ENCODE assay signal across 22 cellular contexts in the genomic region with DNA sequence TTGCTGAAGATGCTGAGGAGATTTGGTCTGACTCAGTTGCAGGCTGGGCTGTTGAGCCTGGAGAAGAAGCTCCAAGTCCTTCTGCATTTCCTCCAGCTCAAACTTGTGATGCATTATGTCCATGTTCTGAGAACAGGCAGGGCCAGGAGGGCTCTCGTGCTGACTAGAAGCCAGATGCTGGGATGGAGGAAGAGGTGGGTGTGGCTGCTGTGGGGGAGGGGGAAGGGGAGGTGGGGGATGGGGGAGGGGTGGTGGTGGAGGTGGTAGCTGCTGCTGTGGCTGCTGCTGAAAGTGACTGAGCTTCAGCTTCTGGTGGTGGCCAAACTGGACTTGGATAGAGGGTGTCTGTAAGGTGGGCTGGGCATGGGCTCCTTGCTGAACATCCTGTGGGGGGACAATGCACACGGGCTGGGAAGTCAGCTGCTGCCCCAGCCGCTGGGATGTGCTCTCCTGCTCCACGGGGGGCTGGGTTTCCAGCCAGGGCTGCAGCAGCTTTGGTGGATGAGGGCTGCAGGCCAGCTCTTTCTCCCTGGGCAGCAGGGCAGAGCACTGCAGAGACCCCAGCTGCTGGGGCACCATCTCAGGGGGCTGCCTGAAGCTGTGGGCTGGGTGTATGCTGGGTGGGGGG. TPM values are rescaled to one million over a fixed set of nuclear protein-coding genes. Genes with fewer than 3 reads are reported as not detected.
DNase-seq lines count a peak whose midpoint lies in the region; ATAC-seq, FAIRE-seq and TF ChIP-seq lines count a peak whose summit lies in the region.
"Had no signal": no experiment of that assay in that cellular context is flagged by ENCODE, and none has a peak within 500 bp of the region (broad histone marks: within the 10 kb centered on the region; RNA-seq: fewer than 3 reads in every experiment).

No MANE protein-coding gene starts in this region.

- intact Hi-C loops in CD8-positive, alpha-beta T cell (cut with DNase I, micrococcal nuclease) = no loop called here
- intact Hi-C loops in CD14-positive monocyte (cut with micrococcal nuclease) = no loop called here

- no peak for TF ChIP-seq RAD21 in H1 (IDR thresholded peaks at IDR 0.05 in 1 of 2, conservative IDR thresholded peaks at IDR 0.05 in 1 of 2; ENCODE audit: low read depth in 2 of 2, low read length in 2 of 2)

- peaks cover 36% of the 10 kb centered on the region for H3K4me1 ChIP-seq in MM.1S (ENCODE audit: low read length)
- H3K4me1 ChIP-seq in H1 (replicated peaks in 1 of 4; ENCODE audit: control insufficient read depth in 3 of 4, insufficient read depth in 4 of 4, low read length in 3 of 4) = peaks cover 4 to 9% (median 9%) of the 10 kb centered on the region in 4 experiments; a peak in 6 of 7 replicates
- no peaks in the 10 kb centered on the region for H3K4me1 ChIP-seq in mesendoderm (ENCODE audit: control insufficient read depth, low read depth, low read length)
- H3K4me1 ChIP-seq in CD8-positive, alpha-beta T cell (ENCODE audit: insufficient read depth, low read length) = no peaks in the 10 kb centered on the region

- H3K4me3 Mint-ChIP-seq in CD8-positive, alpha-beta T cell = no peak overlapping the region
- no peak overlapping the region for H3K4me3 Mint-ChIP-seq in CD14-positive monocyte

- H2BK120ac ChIP-seq in H1 (replicated peaks; ENCODE audit: low read depth, low read length) = no peak overlapping the region
- no peak overlapping the region for H2BK120ac ChIP-seq in mesendoderm (ENCODE audit: low read depth, low read length)

- H4K5ac ChIP-seq in H1 (ENCODE audit: insufficient read length, low read depth, low read length) (peak overlapping the region; percentile 57), mesendoderm (ENCODE audit: low read length) (no peak overlapping the region)

- WGBS in H1 (ENCODE audit: extremely low coverage in 1 of 2, insufficient coverage in 1 of 2, insufficient read length in 1 of 2, insufficient replicate concordance in 2 of 2, low coverage in 1 of 2, low lambda C conversion rate in 2 of 2, missing lambda C conversion rate in 1 of 2), 2 experiments = 46% methylated on average over 4 of the region's 4 CpGs; no CpG with 5 or more reads in 1 of the 2 experiments
- no CpG with 5 or more reads among the region's 4 CpGs for WGBS in mesendoderm (ENCODE audit: extremely low coverage, insufficient coverage, low lambda C conversion rate)

- H3K9me2 ChIP-seq in MM.1S (replicated peaks; ENCODE audit: insufficient read depth, low read length) = no peaks in the 10 kb centered on the region

- no peak overlapping the region for H2AFZ ChIP-seq in MM.1S (ENCODE audit: low read length)
- 0 out of 2 replicates have a peak overlapping the region, but pooled peaks have one; percentile 63 for H2AFZ ChIP-seq in H1 (ENCODE audit: low read length)

- no peak for ATAC-seq in CD8-positive, alpha-beta T cell
- ATAC-seq: GM12878, HCT116, Panc1 had no signal

- peak overlapping the region; percentile 56 for H2BK20ac ChIP-seq in H1 (ENCODE audit: low read length)

- peaks cover 22% of the 10 kb centered on the region for H3F3A ChIP-seq in MM.1S (ENCODE audit: insufficient read depth, low read length)

- H3K23ac ChIP-seq in H1 (ENCODE audit: insufficient read length) (no peak overlapping the region), mesendoderm (ENCODE audit: low read length) (no peak overlapping the region)

- peak; percentile 81 for DNase-seq in H7
- DNase-seq in MM.1S = no peak
- DNase-seq in H1 (ENCODE audit: low read depth in 1 of 2, low spot score in 2 of 2) = peak in 1 of 2 experiments; percentile 74
- peak; percentile 28 for DNase-seq in mesendoderm
- no peak for DNase-seq in HPDE6-E6E7 (ENCODE audit: extremely low spot score)
- DNase-seq in CD8-positive, alpha-beta T cell = no peak
- no peak for DNase-seq in CD14-positive monocyte (ENCODE audit: low spot score)
- no peak for DNase-seq in activated CD4-positive, alpha-beta T cell treated with anti-CD3 and anti-CD28 coated beads for 4 hours
- DNase-seq: DMS79 treated with DMSO at 0.1 percent for 48 hours; NCI-H1092 treated with DMSO at 0.1 percent for 48 hours; NCI-H146; NCI-H2029; NCI-H226; NCI-H510A treated with DMSO at 0.1 percent for 48 hours; NCI-H774; NK-92 treated with Interleukin-12 subunit alpha and Interleukin-12 subunit beta, amount 100 ng/mL, for 24 hours; SIG-M5 had no signal

- H3K4ac ChIP-seq in H1 (replicated peaks; ENCODE audit: insufficient read length, low read depth, low read length) (peak overlapping the region; percentile 32), mesendoderm (ENCODE audit: low read depth, low read length) (no peak overlapping the region)

- no peak overlapping the region for H3K9ac ChIP-seq in MM.1S (ENCODE audit: low read length)
- no peak overlapping the region for H3K9ac ChIP-seq in H1 (replicated peaks in 1 of 4; ENCODE audit: extremely low read depth in 1 of 4, low read depth in 3 of 4, low read length in 3 of 4)
- H3K9ac ChIP-seq in mesendoderm (ENCODE audit: low read length) = no peak overlapping the region

- TF ChIP-seq POLR2A in H1 (IDR thresholded peaks at IDR 0.05; ENCODE audit: control extremely low read depth in 1 of 2, low read depth in 2 of 2, low read length in 2 of 2) = no peak

- H4K8ac ChIP-seq in H1 (ENCODE audit: extremely low read depth, insufficient read depth, low read length) (peak overlapping the region; percentile 61; the same call in 1 of the 2 replicates), mesendoderm (ENCODE audit: low read depth, low read length) (no peak overlapping the region)

- no peaks in the 10 kb centered on the region for H3K27me3 Mint-ChIP-seq in CD8-positive, alpha-beta T cell (ENCODE audit: low read depth)
- no peaks in the 10 kb centered on the region for H3K27me3 Mint-ChIP-seq in CD14-positive monocyte (ENCODE audit: low read depth in 3 of 3)

- no peak overlapping the region for H3K14ac ChIP-seq in H1 (ENCODE audit: insufficient read length)

- CTCF ChIA-PET in H1 (lab: Charles Lee; ENCODE audit: partially characterized antibody) = interaction anchor here (1.1 to 1.9 kb wide), 7 partner anchors 12 to 128 kb away, joined by 3 to 7 read pairs (median 4); a partner anchor contains a TSS
- CTCF ChIA-PET in CD8-positive, alpha-beta T cell (lab: Charles Lee) = no interaction called here

- no peaks in the 10 kb centered on the region for H3K27me3 ChIP-seq in H7 (ENCODE audit: control insufficient read depth, insufficient read depth, low read length)
- no peaks in the 10 kb centered on the region for H3K27me3 ChIP-seq in MM.1S (replicated peaks; ENCODE audit: insufficient read depth, low read length)
- no peaks in the 10 kb centered on the region for H3K27me3 ChIP-seq in H1 (replicated peaks in 1 of 4; ENCODE audit: control insufficient read depth in 3 of 4, extremely low read depth in 1 of 4, insufficient read depth in 3 of 4, low read length in 3 of 4)
- H3K27me3 ChIP-seq in mesendoderm (ENCODE audit: insufficient read depth, low read length, poor library complexity) = no peaks in the 10 kb centered on the region
- H3K27me3 ChIP-seq in CD8-positive, alpha-beta T cell (ENCODE audit: insufficient read depth, low read length) = no peaks in the 10 kb centered on the region

- H3K79me2 ChIP-seq in MM.1S (ENCODE audit: low read length) = no peaks in the 10 kb centered on the region
- no peaks in the 10 kb centered on the region for H3K79me2 ChIP-seq in H1 (ENCODE audit: control insufficient read depth in 1 of 2, insufficient read depth in 2 of 2, low read length in 2 of 2)
- no peaks in the 10 kb centered on the region for H3K79me2 ChIP-seq in mesendoderm (ENCODE audit: control insufficient read depth, insufficient read depth, low read length)

- H3K79me1 ChIP-seq in H1 (ENCODE audit: low read depth, low read length) (no peaks in the 10 kb centered on the region), mesendoderm (ENCODE audit: low read length) (no peaks in the 10 kb centered on the region)

- H3K9me3 Mint-ChIP-seq in CD8-positive, alpha-beta T cell = peaks cover 6% of the 10 kb centered on the region
- H3K9me3 Mint-ChIP-seq in CD14-positive monocyte = peaks cover 4 to 9% (median 7%) of the 10 kb centered on the region in 7 donors

- H4K91ac ChIP-seq in H1 (replicated peaks; ENCODE audit: insufficient read length, low read length) = peak overlapping the region; percentile 75

- no peak overlapping the region for H3K27ac Mint-ChIP-seq in CD8-positive, alpha-beta T cell
- H3K27ac Mint-ChIP-seq in CD14-positive monocyte = peak overlapping the region in 2 of 7 donors; percentile 57 to 83

- H3K27ac ChIP-seq in MM.1S (ENCODE audit: low read length) = peak overlapping the region; percentile 63; the same call in 1 of the 2 replicates
- H3K27ac ChIP-seq in H1 (ENCODE audit: low read depth, low read length) = no peak overlapping the region
- H3K27ac ChIP-seq in mesendoderm (ENCODE audit: low read depth, low read length) = no peak overlapping the region
- no peak overlapping the region for H3K27ac ChIP-seq in CD8-positive, alpha-beta T cell (ENCODE audit: low read depth, low read length)
- H3K27ac ChIP-seq: C4-2B had no signal

- TF ChIP-seq CTCF in MM.1S (IDR thresholded peaks at IDR 0.05; ENCODE audit: low read length) (no peak), H1 (IDR thresholded peaks at IDR 0.05; ENCODE audit: control extremely low read depth in 1 of 3, insufficient read depth in 1 of 3, low read depth in 1 of 3, low read length in 3 of 3) (no peak), CD14-positive monocyte (IDR thresholded peaks at IDR 0.05) (no peak)
- no peak for TF ChIP-seq CTCF in CD8-positive, alpha-beta T cell (IDR thresholded peaks at IDR 0.05)

- H2BK12ac ChIP-seq in H1 (ENCODE audit: low read depth, low read length) = peak overlapping the region; percentile 71; the same call in 1 of the 2 replicates

- H3K4me3 ChIP-seq in H7 (ENCODE audit: insufficient read depth, low read depth, low read length) = no peak overlapping the region
- no peak overlapping the region for H3K4me3 ChIP-seq in MM.1S (ENCODE audit: low read length)
- 0 out of 8 replicates have a peak overlapping the region, but pooled peaks of 1 of the 4 experiments have one; percentile 2 for H3K4me3 ChIP-seq in H1 (ENCODE audit: extremely low read depth in 1 of 4, insufficient read depth in 2 of 4, low read depth in 3 of 4, low read length in 4 of 4)
- no peak overlapping the region for H3K4me3 ChIP-seq in mesendoderm (ENCODE audit: low read length)
- no peak overlapping the region for H3K4me3 ChIP-seq in CD8-positive, alpha-beta T cell (ENCODE audit: low read depth, low read length)
- H3K4me3 ChIP-seq: GM12878 had no signal

- peaks cover 77% of the 10 kb centered on the region for H3K36me3 Mint-ChIP-seq in CD8-positive, alpha-beta T cell
- H3K36me3 Mint-ChIP-seq in CD14-positive monocyte = peaks cover 46 to 68% of the 10 kb centered on the region in 2 donors

- H2BK5ac ChIP-seq in H1 (ENCODE audit: low read depth, low read length) (peak overlapping the region; percentile 49; the same call in 1 of the 2 replicates), mesendoderm (ENCODE audit: low read length) (no peak overlapping the region)

- H3K4me1 Mint-ChIP-seq in CD8-positive, alpha-beta T cell (ENCODE audit: low read depth) = no peaks in the 10 kb centered on the region
- H3K4me1 Mint-ChIP-seq in CD14-positive monocyte = no peaks in the 10 kb centered on the region

- no peaks in the 10 kb centered on the region for H3K9me3 ChIP-seq in MM.1S (replicated peaks; ENCODE audit: insufficient read depth, low read length)
- H3K9me3 ChIP-seq in H1 (ENCODE audit: insufficient read depth in 2 of 2, low read depth in 1 of 2, low read length in 1 of 2) = no peaks in the 10 kb centered on the region
- H3K9me3 ChIP-seq in CD8-positive, alpha-beta T cell (ENCODE audit: low read length) = no peaks in the 10 kb centered on the region

- no peak for FAIRE-seq in H1 (lab: Jason Lieb, UNC)
- FAIRE-seq: A204.1, GM12878 had no signal

- H2AK5ac ChIP-seq in H1 (ENCODE audit: low read depth, low read length) (no peak overlapping the region), mesendoderm (ENCODE audit: low read length) (no peak overlapping the region)

- POLR2A ChIA-PET in H1 (lab: Charles Lee; ENCODE audit: partially characterized antibody) = interaction anchor here (0.6 to 6.6 kb wide), 7 partner anchors 9 to 60 kb away, joined by 3 to 41 read pairs (median 4); a partner anchor contains a TSS
- POLR2A ChIA-PET in CD8-positive, alpha-beta T cell (lab: Charles Lee) = interaction anchor here (0.6 to 1.6 kb wide), 2 partner anchors 42 to 219 kb away, joined by 3 to 4 read pairs; a partner anchor contains a TSS

- peak overlapping the region; percentile 28; the same call in 1 of the 2 replicates for H3K18ac ChIP-seq in H1 (ENCODE audit: extremely low read depth, low read length)
- no peak overlapping the region for H3K18ac ChIP-seq in mesendoderm (ENCODE audit: low read length)

- no peak overlapping the region for H3K56ac ChIP-seq in H1 (replicated peaks; ENCODE audit: insufficient read length, low read depth, low read length)
- H3K56ac ChIP-seq in mesendoderm (ENCODE audit: low read length) = peak overlapping the region; percentile 52

- H4K20me1 ChIP-seq in MM.1S (ENCODE audit: insufficient read depth, low read length) (no peaks in the 10 kb centered on the region), H1 (replicated peaks in 1 of 2; ENCODE audit: control insufficient read depth in 1 of 2, insufficient read depth in 2 of 2, low read length in 2 of 2) (no peaks in the 10 kb centered on the region)

- H2BK15ac ChIP-seq in H1 (ENCODE audit: low read length) (peak overlapping the region; percentile 65), mesendoderm (replicated peaks; ENCODE audit: low read depth) (no peak overlapping the region)

- no peak for TF ChIP-seq EP300 in H1 (IDR thresholded peaks at IDR 0.05; ENCODE audit: borderline replicate concordance in 1 of 2, low read depth in 2 of 2, low read length in 2 of 2)

- peak overlapping the region; percentile 71 for H3K4me2 ChIP-seq in MM.1S (ENCODE audit: low read depth, low read length)
- H3K4me2 ChIP-seq in H1 (ENCODE audit: insufficient read depth in 1 of 2, low read depth in 2 of 2, low read length in 2 of 2) = peak overlapping the region; percentile 39 to 45
- H3K4me2 ChIP-seq in mesendoderm (ENCODE audit: low read length) = no peak overlapping the region

- H3K23me2 ChIP-seq in H1 (ENCODE audit: low read depth, low read length) = no peaks in the 10 kb centered on the region; the same call in 1 of the 2 replicates

- H3K36me3 ChIP-seq in H7 (replicated peaks; ENCODE audit: control insufficient read depth, insufficient read depth, low read length) (no peaks in the 10 kb centered on the region), MM.1S (replicated peaks; ENCODE audit: insufficient read depth, low read length) (no peaks in the 10 kb centered on the region), H1 (ENCODE audit: control insufficient read depth in 2 of 4, insufficient read depth in 4 of 4, low read length in 3 of 4) (peaks cover 0 to 2% (median 0%) of the 10 kb centered on the region in 4 experiments; a peak in 1 of 8 replicates), mesendoderm (ENCODE audit: control insufficient read depth, insufficient read depth, low read length) (no peaks in the 10 kb centered on the region)
- peaks cover 40% of the 10 kb centered on the region for H3K36me3 ChIP-seq in CD8-positive, alpha-beta T cell (ENCODE audit: insufficient read depth, low read length)

RNA-seq across cellular contexts. Expression of a gene that starts 42.0 kb away (rescaled TPM):
- 0.83 and 0.96 TPM in 2 replicates for total RNA-seq in H7 (2014; rRNA removed; shearing (Covaris generic))
- 3.0 and 3.1 TPM in 2 replicates for total RNA-seq in H1 (2021; fragmentation: NEBNext Ultra II Directional; extraction: Animal tissue kit (Norgen Biotek cat#: 25700))
- polyA plus RNA-seq in H1 (2011; rRNA removed) (3.5 and 4.4 TPM in 2 replicates), CD14-positive monocyte (under 1 TPM; 0.04 to 0.47 TPM)
- polyA plus RNA-seq in H1 (2011; cell fraction: cytosol; rRNA removed) = 4.7 TPM
- polyA plus RNA-seq in H1 (2011; cell fraction: nucleus; rRNA removed) = 17.7 TPM
- polyA plus RNA-seq in H1 (2012, experiment 1 of 2) = 3.2 to 4.1 TPM (median 3.7 TPM) in 4 replicates
- 0.46 TPM for polyA plus RNA-seq in H1 (2012, experiment 2 of 2)
- 2.2 TPM for polyA plus RNA-seq in H1 (2013, experiment 1 of 2)
- polyA plus RNA-seq in H1 (2013, experiment 2 of 2) = 1.5 TPM
- 7.1 and 16.9 TPM in 2 replicates for polyA minus RNA-seq in H1 (2011; rRNA and poly(A)+ RNA removed)
- polyA minus RNA-seq in H1 (2011; cell fraction: cytosol; rRNA and poly(A)+ RNA removed) = 2.7 TPM
- 13.4 TPM for polyA minus RNA-seq in H1 (2011; cell fraction: nucleus; rRNA and poly(A)+ RNA removed)
- polyA plus RNA-seq in mesendoderm (2013, experiment 1 of 2) = 0.79 TPM
- polyA plus RNA-seq in mesendoderm (2013, experiment 2 of 2) = 0.87 TPM
- total RNA-seq in CD8-positive, alpha-beta T cell = 1 to 10 TPM; 8.6 to 9.1 TPM

RNA-seq across cellular contexts. Expression of a gene that starts 42.2 kb away (rescaled TPM):
- total RNA-seq in H7 (2014; rRNA removed; shearing (Covaris generic)) = 901 and 1,070 TPM in 2 replicates
- 1,756 and 1,761 TPM in 2 replicates for total RNA-seq in H1 (2021; fragmentation: NEBNext Ultra II Directional; extraction: Animal tissue kit (Norgen Biotek cat#: 25700))
- 1,777 and 1,837 TPM in 2 replicates for polyA plus RNA-seq in H1 (2011; rRNA removed)
- polyA plus RNA-seq in H1 (2011; cell fraction: cytosol; rRNA removed) = 2,449 TPM
- 879 TPM for polyA plus RNA-seq in H1 (2011; cell fraction: nucleus; rRNA removed)
- 2,701 to 2,826 TPM (median 2,726 TPM) in 4 replicates for polyA plus RNA-seq in H1 (2012, experiment 1 of 2)
- polyA plus RNA-seq in H1 (2012, experiment 2 of 2) = 37,839 TPM
- 2,237 TPM for polyA plus RNA-seq in H1 (2013, experiment 1 of 2)
- 2,283 TPM for polyA plus RNA-seq in H1 (2013, experiment 2 of 2)
- 410 and 445 TPM in 2 replicates for polyA minus RNA-seq in H1 (2011; rRNA and poly(A)+ RNA removed)
- polyA minus RNA-seq in H1 (2011; cell fraction: cytosol; rRNA and poly(A)+ RNA removed) = 498 TPM
- polyA minus RNA-seq in H1 (2011; cell fraction: nucleus; rRNA and poly(A)+ RNA removed) = 541 TPM
- polyA plus RNA-seq in mesendoderm (2013, experiment 1 of 2) = 2,670 TPM
- polyA plus RNA-seq in mesendoderm (2013, experiment 2 of 2) = 2,699 TPM
- 1,000 to 10,000 TPM; 1,595 to 1,676 TPM for total RNA-seq in CD8-positive, alpha-beta T cell
- 1,000 to 10,000 TPM; 1,091 to 1,233 TPM for polyA plus RNA-seq in CD14-positive monocyte

RNA-seq across cellular contexts. Expression of a gene that starts 46.4 kb away (rescaled TPM):
- 10.6 and 11.3 TPM in 2 replicates for total RNA-seq in H7 (2014; rRNA removed; shearing (Covaris generic))
- total RNA-seq in H1 (2021; fragmentation: NEBNext Ultra II Directional; extraction: Animal tissue kit (Norgen Biotek cat#: 25700)) = 16.0 and 25.1 TPM in 2 replicates
- polyA plus RNA-seq in H1 (2011; rRNA removed) (7.0 and 8.8 TPM in 2 replicates), CD14-positive monocyte (not detected)
- 9.2 TPM for polyA plus RNA-seq in H1 (2011; cell fraction: cytosol; rRNA removed)
- polyA plus RNA-seq in H1 (2011; cell fraction: nucleus; rRNA removed) = 14.2 TPM
- polyA plus RNA-seq in H1 (2012, experiment 1 of 2) = 9.0 to 15.0 TPM (median 10.8 TPM) in 4 replicates
- polyA plus RNA-seq in H1 (2012, experiment 2 of 2) = 1.7 TPM
- 20.6 TPM for polyA plus RNA-seq in H1 (2013, experiment 1 of 2)
- polyA plus RNA-seq in H1 (2013, experiment 2 of 2) = 19.1 TPM
- polyA minus RNA-seq in H1 (2011; rRNA and poly(A)+ RNA removed) = 6.7 and 8.9 TPM in 2 replicates
- 7.6 TPM for polyA minus RNA-seq in H1 (2011; cell fraction: cytosol; rRNA and poly(A)+ RNA removed)
- polyA minus RNA-seq in H1 (2011; cell fraction: nucleus; rRNA and poly(A)+ RNA removed) = 27.0 TPM
- 17.0 TPM for polyA plus RNA-seq in mesendoderm (2013, experiment 1 of 2)
- polyA plus RNA-seq in mesendoderm (2013, experiment 2 of 2) = 17.3 TPM
- 1 to 10 TPM; 1.0 to 1.1 TPM for total RNA-seq in CD8-positive, alpha-beta T cell

Comparison
In these comparisons a context has a peak if more than half of its experiments do, and no peak if none do; other contexts are left out.
1. DNase-seq: peak in H7 (single experiment) and mesendoderm (single experiment); none in MM.1S (single experiment), HPDE6-E6E7 (single experiment), CD8-positive, alpha-beta T cell (0 of 7), CD14-positive monocyte (single experiment) and activated CD4-positive, alpha-beta T cell treated with anti-CD3 and anti-CD28 coated beads for 4 hours (0 of 2).